Comparison of ENCODE assay signal across 16 cellular contexts in the genomic region with DNA sequence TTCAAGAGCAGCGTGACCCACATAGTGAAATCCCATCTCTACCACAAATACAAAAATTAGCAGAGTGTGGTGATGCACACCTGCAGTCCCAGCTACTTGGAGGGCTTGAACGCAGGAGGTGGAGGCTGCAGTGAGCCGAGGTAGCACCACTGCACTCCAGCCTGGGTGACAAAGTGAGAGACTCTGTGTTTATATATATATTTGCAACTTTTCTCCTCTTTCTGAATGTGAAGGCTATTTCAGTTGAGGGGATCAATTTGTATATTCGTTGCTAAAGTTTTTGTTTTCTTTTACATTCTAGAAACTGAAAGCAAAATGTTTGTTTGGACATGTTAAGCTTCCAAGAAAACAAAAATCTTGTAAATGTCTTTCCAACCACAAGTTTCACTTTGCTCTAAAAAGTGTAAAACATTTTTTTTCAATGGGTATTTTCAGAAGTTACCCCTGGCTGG. TPM values are rescaled to one million over a fixed set of nuclear protein-coding genes. Genes with fewer than 3 reads are reported as not detected.
DNase-seq lines count a peak whose midpoint lies in the region; ATAC-seq, FAIRE-seq and TF ChIP-seq lines count a peak whose summit lies in the region.
"Had no signal": no experiment of that assay in that cellular context is flagged by ENCODE, and none has a peak within 500 bp of the region (broad histone marks: within the 10 kb centered on the region; RNA-seq: fewer than 3 reads in every experiment).

No MANE protein-coding gene starts in this region.

- intact Hi-C loops in GM12878 (cut with micrococcal nuclease; ENCODE audit: unreplicated experiment) (no loop called here), vagina (cut with DNase I) (no loop called here)

- TF ChIP-seq EP300 in GM12878 (IDR thresholded peaks at IDR 0.05; ENCODE audit: borderline replicate concordance in 1 of 2, control insufficient read depth in 1 of 2, low read depth in 2 of 2, low read length in 2 of 2): no peak

- SMC1A ChIA-PET in GM12878 (lab: Charles Lee; ENCODE audit: uncharacterized antibody, unreplicated experiment): interaction anchor here (0.7 to 2.0 kb wide), 11 partner anchors 9 to 276 kb away, joined by 3 to 14 read pairs (median 4); no protein-coding TSS in a partner anchor

- TF ChIP-seq POLR2A in GM12878 (IDR thresholded peaks at IDR 0.05; ENCODE audit: low read depth, low read length) (no peak), vagina (IDR thresholded peaks at IDR 0.05) (no peak)

- H3K27ac ChIP-seq in GM12878 (ENCODE audit: control insufficient read depth, insufficient read depth) (no peak overlapping the region), vagina (no peak overlapping the region)
- H3K27ac ChIP-seq: BLaER1 treated with 17β-estradiol and CSF1 and Interleukin-3, amounts not matched to agents 10 nM and 100 nM; neural progenitor cell had no signal

- H2AFZ ChIP-seq in GM12878 (ENCODE audit: control insufficient read depth, low read depth, low read length): peak overlapping the region; percentile 43
- H2AFZ ChIP-seq: neural progenitor cell had no signal

- peak overlapping the region; percentile 7; the same call in 1 of the 2 replicates for H3K4me3 ChIP-seq in GM12878
- H3K4me3 ChIP-seq in vagina: no peak overlapping the region
- H3K4me3 ChIP-seq: BLaER1 treated with 17β-estradiol and CSF1 and Interleukin-3, amounts not matched to agents 10 nM and 100 nM; neural progenitor cell had no signal

- H3K27me3 Mint-ChIP-seq in T-helper 2 cell treated with Interferon-gamma antibody and Interleukin-4, amounts not matched to agents 5 μg/mL and 100 μg/mL, for 36 hours (ENCODE audit: low read depth): peaks cover 31% of the 10 kb centered on the region

- H3K9me3 ChIP-seq in GM12878 (replicated peaks; ENCODE audit: control insufficient read depth, insufficient read depth, low read length) (no peaks in the 10 kb centered on the region; the same call in 2 of the 3 replicates), vagina (no peaks in the 10 kb centered on the region)

- H3K27ac Mint-ChIP-seq in T-helper 2 cell treated with Interferon-gamma antibody and Interleukin-4, amounts not matched to agents 5 μg/mL and 100 μg/mL, for 36 hours: no peak overlapping the region
- H3K27ac Mint-ChIP-seq: activated naive CD8-positive, alpha-beta T cell; neural progenitor cell had no signal

- no peaks in the 10 kb centered on the region for H3K27me3 ChIP-seq in GM12878 (replicated peaks in 1 of 2; ENCODE audit: control insufficient read depth in 2 of 2, insufficient read depth in 2 of 2, low read length in 1 of 2)
- no peaks in the 10 kb centered on the region for H3K27me3 ChIP-seq in vagina
- H3K27me3 ChIP-seq: BLaER1 treated with 17β-estradiol and CSF1 and Interleukin-3, amounts not matched to agents 10 nM and 100 nM; neural progenitor cell had no signal

- H3K4me2 ChIP-seq in GM12878 (ENCODE audit: control insufficient read depth, insufficient read depth): peak overlapping the region; percentile 66; the same call in 1 of the 2 replicates
- H3K4me2 ChIP-seq: BLaER1 treated with 17β-estradiol and CSF1 and Interleukin-3, amounts not matched to agents 10 nM and 100 nM; neural progenitor cell had no signal

- no peak for TF ChIP-seq CTCF in GM12878 (IDR thresholded peaks at IDR 0.05 in 2 of 3, conservative IDR thresholded peaks at IDR 0.05 in 1 of 3; ENCODE audit: control insufficient read depth in 2 of 3, extremely low read depth in 1 of 3, insufficient read depth in 1 of 3, low read depth in 3 of 3, low read length in 3 of 3)
- TF ChIP-seq CTCF in vagina (IDR thresholded peaks at IDR 0.05): no peak

- peak; percentile 48 for DNase-seq in GM12878 (ENCODE audit: low read depth, low spot score)
- DNase-seq in T-helper 2 cell treated with Interferon-gamma antibody and Interleukin-4, amounts not matched to agents 5 μg/mL and 100 μg/mL, for 36 hours (ENCODE audit: low spot score): no peak
- DNase-seq in mucosa of gallbladder (ENCODE audit: low spot score): no peak
- DNase-seq in vagina (ENCODE audit: extremely low spot score in 2 of 2): no peak
- no peak for DNase-seq in NCI-H128 (lab: John Stamatoyannopoulos, UW; ENCODE audit: unreplicated experiment)
- DNase-seq: erythroblast; hippocampal formation; NCI-H2029; NK-92 treated with Interleukin-12 subunit alpha and Interleukin-12 subunit beta, amount 100 ng/mL, for 24 hours; SIG-M5 had no signal

- no peak for TF ChIP-seq RAD21 in GM12878 (IDR thresholded peaks at IDR 0.05; ENCODE audit: insufficient read depth, low read depth, low read length)

- peak; percentile 61 for ATAC-seq in GM18873 (IDR thresholded peaks at IDR 0.05; ENCODE audit: low FRiP score, unreplicated experiment)
- ATAC-seq in GM21526 (IDR thresholded peaks at IDR 0.05; ENCODE audit: low FRiP score, unreplicated experiment): peak; percentile 53
- ATAC-seq in HG03025 (IDR thresholded peaks at IDR 0.05; ENCODE audit: low FRiP score, unreplicated experiment): peak; percentile 72
- peak; percentile 79 for ATAC-seq in GM12878

- no peak for FAIRE-seq in GM12878 (lab: Jason Lieb, UNC)

- no peaks in the 10 kb centered on the region for H3K36me3 ChIP-seq in GM12878 (ENCODE audit: control insufficient read depth in 2 of 2, insufficient read depth in 2 of 2, low read length in 1 of 2)
- no peaks in the 10 kb centered on the region for H3K36me3 ChIP-seq in vagina
- H3K36me3 ChIP-seq: BLaER1 treated with 17β-estradiol and CSF1 and Interleukin-3, amounts not matched to agents 10 nM and 100 nM; neural progenitor cell had no signal

- no peak overlapping the region for H3K9ac ChIP-seq in GM12878 (ENCODE audit: control insufficient read depth, insufficient read depth, low read length)
- H3K9ac ChIP-seq: BLaER1 treated with 17β-estradiol and CSF1 and Interleukin-3, amounts not matched to agents 10 nM and 100 nM; neural progenitor cell had no signal

- H3K36me3 Mint-ChIP-seq in T-helper 2 cell treated with Interferon-gamma antibody and Interleukin-4, amounts not matched to agents 5 μg/mL and 100 μg/mL, for 36 hours (ENCODE audit: low read depth): no peaks in the 10 kb centered on the region
- H3K36me3 Mint-ChIP-seq: neural progenitor cell had no signal

- no peaks in the 10 kb centered on the region for H3K9me3 Mint-ChIP-seq in T-helper 2 cell treated with Interferon-gamma antibody and Interleukin-4, amounts not matched to agents 5 μg/mL and 100 μg/mL, for 36 hours
- H3K9me3 Mint-ChIP-seq: neural progenitor cell had no signal

- POLR2A ChIA-PET in GM12878 (lab: Charles Lee): no interaction called here

- RAD21 ChIA-PET in GM12878 (lab: Charles Lee; ENCODE audit: unreplicated experiment): interaction anchor here (1.1 to 2.0 kb wide), 7 partner anchors 16 to 428 kb away, joined by 3 to 4 read pairs (median 3); no protein-coding TSS in a partner anchor

- 21% methylated on average over 4 of the region's 4 CpGs for WGBS in GM12878 (ENCODE audit: insufficient coverage, insufficient replicate concordance, low lambda C conversion rate, missing lambda C conversion rate)

- H3K4me1 ChIP-seq in GM12878 (ENCODE audit: control insufficient read depth, insufficient read depth, low read length) (peaks cover 5% of the 10 kb centered on the region; the same call in 1 of the 2 replicates), vagina (no peaks in the 10 kb centered on the region)
- H3K4me1 ChIP-seq: BLaER1 treated with 17β-estradiol and CSF1 and Interleukin-3, amounts not matched to agents 10 nM and 100 nM; neural progenitor cell had no signal

- H4K20me1 ChIP-seq in GM12878 (ENCODE audit: control insufficient read depth, insufficient read depth): no peaks in the 10 kb centered on the region
- H4K20me1 ChIP-seq: BLaER1 treated with 17β-estradiol and CSF1 and Interleukin-3, amounts not matched to agents 10 nM and 100 nM had no signal

- no peaks in the 10 kb centered on the region for H3K79me2 ChIP-seq in GM12878 (ENCODE audit: control insufficient read depth, insufficient read depth, low read length)

- BruUV-seq in GM12878 (replicated peaks; lab: Mats Ljungman, UMichigan): no TSS peak

- peaks cover 6% of the 10 kb centered on the region for H3K4me1 Mint-ChIP-seq in T-helper 2 cell treated with Interferon-gamma antibody and Interleukin-4, amounts not matched to agents 5 μg/mL and 100 μg/mL, for 36 hours (ENCODE audit: low read depth)
- H3K4me1 Mint-ChIP-seq: neural progenitor cell had no signal

- H3K4me3 Mint-ChIP-seq in T-helper 2 cell treated with Interferon-gamma antibody and Interleukin-4, amounts not matched to agents 5 μg/mL and 100 μg/mL, for 36 hours: no peak overlapping the region
- H3K4me3 Mint-ChIP-seq: activated naive CD8-positive, alpha-beta T cell; neural progenitor cell had no signal

- CTCF ChIA-PET in GM12878 (lab: Yijun Ruan, JAX): interaction anchor here (0.7 to 2.4 kb wide), 5 partner anchors 16 to 275 kb away, joined by 3 to 20 read pairs (median 5); no protein-coding TSS in a partner anchor

- in situ Hi-C loops in GM12878 (cut with MboI): no loop called here

TF ChIP-seq in GM12878, 131 proteins besides CTCF, POLR2A, EP300 and RAD21 (continues in another document):
- no peak for TF ChIP-seq NR2F1 (conservative IDR thresholded peaks at IDR 0.05)
- TF ChIP-seq CEBPB (IDR thresholded peaks at IDR 0.05; ENCODE audit: borderline replicate concordance in 1 of 2, low read depth in 2 of 2, low read length in 2 of 2): no peak
- 0 out of 2 replicates have a peak, but pooled peaks have one; percentile 25 for TF ChIP-seq IKZF1 (conservative IDR thresholded peaks at IDR 0.05)

RNA-seq across cellular contexts. Expression of a gene that starts 29.8 kb away (rescaled TPM):
- total RNA-seq in GM12878 (2013; cell fraction: nucleolus; rRNA removed): 80.5 and 81.9 TPM in 2 replicates
- total RNA-seq in GM12878 (2014; rRNA removed) (7.1 and 13.4 TPM in 2 replicates), GM12878 (2014; rRNA removed; fragmentation: Illumina TruSeq; extraction: Trizol) (6.6 and 7.6 TPM in 2 replicates), GM12878 (2021) (28.5 and 30.0 TPM in 2 replicates), mucosa of gallbladder (15.0 TPM), vagina (18.7 TPM)
- 19.7 TPM for polyA plus RNA-seq in GM12878 (2011; ENCODE audit: low read depth)
- polyA plus RNA-seq in GM12878 (2011; rRNA removed) (22.8 and 45.7 TPM in 2 replicates), GM12878 (2014; fragmentation: Illumina TruSeq; extraction: Trizol) (36.7 and 46.1 TPM in 2 replicates), GM12878 (2014; fragmentation: Nextera tagmentation; extraction: Ambion mirVana) (1 to 10 TPM; 4.2 to 8.4 TPM), GM12878 (2014; rRNA removed) (15.8 and 17.3 TPM in 2 replicates), GM12878 (2016; fragmentation: Nextera tagmentation; extraction: Ambion mirVana) (1 to 10 TPM; 1.3 to 2.2 TPM)
- polyA plus RNA-seq in GM12878 (2011; cell fraction: cytosol; rRNA removed): 3.8 and 6.1 TPM in 2 replicates
- polyA plus RNA-seq in GM12878 (2011; cell fraction: nucleus; rRNA removed): 3.7 and 4.7 TPM in 2 replicates
- 17.4 and 17.7 TPM in 2 replicates for polyA plus RNA-seq in GM12878 (2012)
- 6.6 and 9.7 TPM in 2 replicates for polyA minus RNA-seq in GM12878 (2011; rRNA and poly(A)+ RNA removed)
- 2.9 and 3.8 TPM in 2 replicates for polyA minus RNA-seq in GM12878 (2011; cell fraction: cytosol; rRNA and poly(A)+ RNA removed)
- polyA minus RNA-seq in GM12878 (2011; cell fraction: nucleus; rRNA and poly(A)+ RNA removed): 12.0 and 18.3 TPM in 2 replicates
